Comparison of ENCODE assay signal across 1 cellular context in the genomic region with DNA sequence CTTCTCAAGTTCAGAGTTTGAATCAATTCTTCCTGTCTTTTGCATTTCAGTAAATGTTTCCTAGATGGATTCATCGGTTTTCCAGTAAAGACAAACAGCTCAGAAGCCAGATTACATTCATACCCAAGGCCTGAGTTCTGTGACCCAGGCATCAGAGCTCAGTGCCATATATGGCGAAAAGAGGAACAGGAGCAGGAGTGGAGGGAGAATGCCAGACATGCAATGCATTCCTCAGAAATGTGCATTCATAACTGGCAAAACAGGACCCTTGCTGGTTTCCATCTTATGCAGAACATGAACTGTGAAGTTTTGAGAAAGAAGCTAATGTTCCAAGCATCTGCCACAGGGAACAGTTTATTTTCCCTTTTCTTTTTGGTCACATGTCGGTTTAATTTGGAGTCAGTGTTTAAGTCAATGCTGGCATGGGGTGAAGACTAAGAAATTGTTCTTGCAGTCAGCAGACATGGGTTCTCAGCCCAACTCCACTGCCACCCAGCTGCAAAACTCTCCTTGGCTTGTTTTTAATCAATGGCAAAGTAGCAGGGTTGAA.
TF ChIP-seq lines count a peak whose summit lies in the region.

No MANE protein-coding gene starts in this region.

TF ChIP-seq in SK-N-SH, 30 proteins besides CTCF, POLR2A, EP300 and RAD21 (continued from another document):
- TF ChIP-seq, protein P1, sequence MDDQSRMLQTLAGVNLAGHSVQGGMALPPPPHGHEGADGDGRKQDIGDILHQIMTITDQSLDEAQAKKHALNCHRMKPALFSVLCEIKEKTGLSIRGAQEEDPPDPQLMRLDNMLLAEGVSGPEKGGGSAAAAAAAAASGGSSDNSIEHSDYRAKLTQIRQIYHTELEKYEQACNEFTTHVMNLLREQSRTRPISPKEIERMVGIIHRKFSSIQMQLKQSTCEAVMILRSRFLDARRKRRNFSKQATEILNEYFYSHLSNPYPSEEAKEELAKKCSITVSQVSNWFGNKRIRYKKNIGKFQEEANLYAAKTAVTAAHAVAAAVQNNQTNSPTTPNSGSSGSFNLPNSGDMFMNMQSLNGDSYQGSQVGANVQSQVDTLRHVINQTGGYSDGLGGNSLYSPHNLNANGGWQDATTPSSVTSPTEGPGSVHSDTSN (IDR thresholded peaks at IDR 0.05) = peak; percentile 81
- TF ChIP-seq NRF1 (IDR thresholded peaks at IDR 0.05; ENCODE audit: low read depth, low read length) (no peak), RCOR1 (IDR thresholded peaks at IDR 0.05; ENCODE audit: low read length) (no peak), MEF2A (IDR thresholded peaks at IDR 0.05; ENCODE audit: borderline replicate concordance, low read depth) (peak; percentile 74; the same call in 1 of the 2 replicates), RXRA (IDR thresholded peaks at IDR 0.05; ENCODE audit: borderline replicate concordance, low read depth) (peak; percentile 95), MXI1 (IDR thresholded peaks at IDR 0.05; ENCODE audit: low read depth, low read length) (no peak), POLR2AphosphoS5 (IDR thresholded peaks at IDR 0.05; ENCODE audit: low read depth, low read length) (peak; percentile 79), FOXM1 (IDR thresholded peaks at IDR 0.05; ENCODE audit: low read depth) (peak; percentile 95), FOXJ3 (CRISPR knock-in tag; IDR thresholded peaks at IDR 0.05) (no peak), GATA2 (CRISPR knock-in tag; IDR thresholded peaks at IDR 0.05) (no peak), JUND (IDR thresholded peaks at IDR 0.05) (peak; percentile 75), TCF12 (IDR thresholded peaks at IDR 0.05) (peak; percentile 93)
- TF ChIP-seq, protein P2, sequence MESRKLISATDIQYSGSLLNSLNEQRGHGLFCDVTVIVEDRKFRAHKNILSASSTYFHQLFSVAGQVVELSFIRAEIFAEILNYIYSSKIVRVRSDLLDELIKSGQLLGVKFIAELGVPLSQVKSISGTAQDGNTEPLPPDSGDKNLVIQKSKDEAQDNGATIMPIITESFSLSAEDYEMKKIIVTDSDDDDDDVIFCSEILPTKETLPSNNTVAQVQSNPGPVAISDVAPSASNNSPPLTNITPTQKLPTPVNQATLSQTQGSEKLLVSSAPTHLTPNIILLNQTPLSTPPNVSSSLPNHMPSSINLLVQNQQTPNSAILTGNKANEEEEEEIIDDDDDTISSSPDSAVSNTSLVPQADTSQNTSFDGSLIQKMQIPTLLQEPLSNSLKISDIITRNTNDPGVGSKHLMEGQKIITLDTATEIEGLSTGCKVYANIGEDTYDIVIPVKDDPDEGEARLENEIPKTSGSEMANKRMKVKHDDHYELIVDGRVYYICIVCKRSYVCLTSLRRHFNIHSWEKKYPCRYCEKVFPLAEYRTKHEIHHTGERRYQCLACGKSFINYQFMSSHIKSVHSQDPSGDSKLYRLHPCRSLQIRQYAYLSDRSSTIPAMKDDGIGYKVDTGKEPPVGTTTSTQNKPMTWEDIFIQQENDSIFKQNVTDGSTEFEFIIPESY (IDR thresholded peaks at IDR 0.05; ENCODE audit: borderline replicate concordance, low read depth) = peak; percentile 63; the same call in 1 of the 2 replicates
- TF ChIP-seq, protein P3, sequence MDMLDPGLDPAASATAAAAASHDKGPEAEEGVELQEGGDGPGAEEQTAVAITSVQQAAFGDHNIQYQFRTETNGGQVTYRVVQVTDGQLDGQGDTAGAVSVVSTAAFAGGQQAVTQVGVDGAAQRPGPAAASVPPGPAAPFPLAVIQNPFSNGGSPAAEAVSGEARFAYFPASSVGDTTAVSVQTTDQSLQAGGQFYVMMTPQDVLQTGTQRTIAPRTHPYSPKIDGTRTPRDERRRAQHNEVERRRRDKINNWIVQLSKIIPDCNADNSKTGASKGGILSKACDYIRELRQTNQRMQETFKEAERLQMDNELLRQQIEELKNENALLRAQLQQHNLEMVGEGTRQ (IDR thresholded peaks at IDR 0.05; ENCODE audit: borderline replicate concordance, low read depth, low read length) = no peak
